In genomic region chr6:130365166-130366010, GRCh38 we compare ENCODE assay signal across 8 cellular contexts. TPM values are rescaled to one million over a fixed set of nuclear protein-coding genes. Genes with fewer than 3 reads are reported as not detected.
DNase-seq lines count a peak whose midpoint lies in the region; ATAC-seq, FAIRE-seq and TF ChIP-seq lines count a peak whose summit lies in the region.

No MANE protein-coding gene starts in this region.

- no peak overlapping the region for H2AK5ac ChIP-seq in neuronal stem cell (ENCODE audit: low read depth, low read length)

- no peak overlapping the region for H4K91ac ChIP-seq in neuronal stem cell (ENCODE audit: low read depth, low read length, poor library complexity)

- no peak overlapping the region for H2BK12ac ChIP-seq in neuronal stem cell (ENCODE audit: low read length)

- H2BK120ac ChIP-seq in neuronal stem cell (ENCODE audit: low read depth, low read length), result no peak overlapping the region

- H3K9ac ChIP-seq in neuronal stem cell (ENCODE audit: low read depth, low read length, poor library complexity), result peak overlapping the region; percentile 60

- H3K4me1 ChIP-seq in HEK293 (ENCODE audit: control insufficient read depth, insufficient read depth, low read length), result 0 out of 2 replicates have a peak, but pooled peaks cover 4% of the 10 kb centered on the region
- peaks cover 0 to 3% of the 10 kb centered on the region in 2 donors for H3K4me1 ChIP-seq in neuronal stem cell (ENCODE audit: control insufficient read depth in 2 of 2, insufficient read depth in 1 of 2, low read depth in 1 of 2, low read length in 2 of 2)
- no peaks in the 10 kb centered on the region for H3K4me1 ChIP-seq in aorta (ENCODE audit: control insufficient read depth in 1 of 2, insufficient read depth in 2 of 2, low read length in 2 of 2)

- peak overlapping the region; percentile 66 for H2BK5ac ChIP-seq in neuronal stem cell (ENCODE audit: low read length)

- H3K9me3 ChIP-seq in HEK293 (ENCODE audit: control insufficient read depth, insufficient read depth, low read depth, low read length) (no peaks in the 10 kb centered on the region), neuronal stem cell (replicated peaks in 1 of 2; ENCODE audit: control insufficient read depth in 2 of 2, insufficient read depth in 1 of 2, low read depth in 1 of 2, low read length in 2 of 2) (no peaks in the 10 kb centered on the region), aorta (ENCODE audit: control insufficient read depth, low read length) (no peaks in the 10 kb centered on the region)

- FAIRE-seq in frontal cortex (lab: Jason Lieb, UNC), result no peak

- H2BK15ac ChIP-seq in neuronal stem cell (ENCODE audit: low read length), result peak overlapping the region; percentile 67

- no CpG with 5 or more reads among the region's 74 CpGs for WGBS in neuronal stem cell (ENCODE audit: extremely low coverage in 2 of 2, insufficient read length in 2 of 2, insufficient replicate concordance in 1 of 2), 2 donors
- 1 to 2% methylated on average over 74 of the region's 74 CpGs for WGBS in aorta, 2 donors

- peak overlapping the region; percentile 73 for H3K23ac ChIP-seq in neuronal stem cell (ENCODE audit: low read depth, low read length, poor library complexity)

- POLR2A ChIA-PET in HEK293 (lab: Yijun Ruan, JAX), result no interaction called here

- H3K4me2 ChIP-seq in neuronal stem cell (ENCODE audit: insufficient read depth, low read length, poor library complexity, severe bottlenecking), result peak overlapping the region; percentile 64

- DNase-seq in ELF-1 (ENCODE audit: low read depth, low spot score) (peak; percentile 83), NCI-H69 (lab: John Stamatoyannopoulos, UW) (peak; percentile 64), frontal cortex (ENCODE audit: low spot score in 2 of 2) (peak; percentile 42 to 43), neuronal stem cell (ENCODE audit: low spot score) (peak; percentile 73), aorta (peak; percentile 61 to 85), NCI-H1048 (lab: John Stamatoyannopoulos, UW) (no peak)
- DNase-seq in activated T-helper 9 cell treated with anti-CD3 and anti-CD28 coated beads, Interleukin-2, amount 50 U/mL, for 16 hours (ENCODE audit: low read depth), result peak; percentile 43

- TF ChIP-seq CTCF in HEK293 (tag by site-specific recombination; IDR thresholded peaks at IDR 0.05), result peak; percentile 85

- peak; percentile 75 for ATAC-seq in aorta (ENCODE audit: low FRiP score)

- CTCF ChIA-PET in HEK293 (lab: Yijun Ruan, JAX), result interaction anchor here (0.5 to 1.6 kb wide), 19 partner anchors 8 to 505 kb away, joined by 3 to 9 read pairs (median 4); no protein-coding TSS in a partner anchor

- H3K14ac ChIP-seq in neuronal stem cell (ENCODE audit: low read length), result peak overlapping the region; percentile 98

- H3K18ac ChIP-seq in neuronal stem cell (ENCODE audit: low read length), result peak overlapping the region; percentile 83

- H3K36me3 ChIP-seq in HEK293 (ENCODE audit: control insufficient read depth in 2 of 2, insufficient read depth in 1 of 2, low read length in 2 of 2), result no peaks in the 10 kb centered on the region
- H3K36me3 ChIP-seq in neuronal stem cell (replicated peaks in 1 of 2; ENCODE audit: control insufficient read depth in 2 of 2, insufficient read depth in 2 of 2, low read length in 2 of 2), result no peaks in the 10 kb centered on the region
- H3K36me3 ChIP-seq in aorta (ENCODE audit: control insufficient read depth in 1 of 2, insufficient read depth in 2 of 2, low read length in 1 of 2), result no peaks in the 10 kb centered on the region

- H3K4me3 ChIP-seq in HEK293 (ENCODE audit: low read depth, low read length) (peak overlapping the region; percentile 64), neuronal stem cell (ENCODE audit: low read length in 2 of 2) (peak overlapping the region; percentile 43 to 87), aorta (ENCODE audit: low read length in 2 of 2) (peak overlapping the region; percentile 25 to 44)

- H3K27me3 ChIP-seq in neuronal stem cell (ENCODE audit: control insufficient read depth in 3 of 3, insufficient read depth in 3 of 3, low read depth in 1 of 3, low read length in 3 of 3) (peaks cover 0 to 53% (median 0%) of the 10 kb centered on the region in 3 experiments), aorta (ENCODE audit: control insufficient read depth in 1 of 2, insufficient read depth in 2 of 2, low read length in 1 of 2) (no peaks in the 10 kb centered on the region)

- peak overlapping the region; percentile 97 for H2AFZ ChIP-seq in neuronal stem cell (ENCODE audit: low read length)

- H4K8ac ChIP-seq in neuronal stem cell (ENCODE audit: low read depth, low read length), result peak overlapping the region; percentile 48

- intact Hi-C loops in aorta (cut with DNase I), result no loop called here

- no peaks in the 10 kb centered on the region for H3K79me1 ChIP-seq in neuronal stem cell (ENCODE audit: low read depth, low read length)

- H3K4ac ChIP-seq in neuronal stem cell (ENCODE audit: low read length), result no peak overlapping the region

- H3K27ac ChIP-seq in HEK293 (ENCODE audit: extremely low read depth, low read depth, low read length) (peak overlapping the region; percentile 24; the same call in 1 of the 2 replicates), neuronal stem cell (replicated peaks; ENCODE audit: low read length) (peak overlapping the region; percentile 56), aorta (ENCODE audit: low read depth in 1 of 2, low read length in 2 of 2) (no peak overlapping the region)

TF ChIP-seq in HEK293, 187 proteins besides CTCF, POLR2A, EP300 and RAD21 (continues in another document):
- TF ChIP-seq ATF2 (tag by site-specific recombination; IDR thresholded peaks at IDR 0.05; ENCODE audit: low read depth) (no peak), ZNF324 (tag by site-specific recombination; IDR thresholded peaks at IDR 0.05) (0 out of 2 replicates have a peak, but pooled peaks have one; percentile 43), ZNF354C (tag by site-specific recombination; IDR thresholded peaks at IDR 0.05; ENCODE audit: borderline replicate concordance, low read depth) (no peak), ZNF2 (tag by site-specific recombination; IDR thresholded peaks at IDR 0.05) (no peak), ZNF311 (tag by site-specific recombination; IDR thresholded peaks at IDR 0.05; ENCODE audit: borderline replicate concordance) (no peak), GLI4 (tag by site-specific recombination; IDR thresholded peaks at IDR 0.05) (no peak)
- TF ChIP-seq, protein P1, sequence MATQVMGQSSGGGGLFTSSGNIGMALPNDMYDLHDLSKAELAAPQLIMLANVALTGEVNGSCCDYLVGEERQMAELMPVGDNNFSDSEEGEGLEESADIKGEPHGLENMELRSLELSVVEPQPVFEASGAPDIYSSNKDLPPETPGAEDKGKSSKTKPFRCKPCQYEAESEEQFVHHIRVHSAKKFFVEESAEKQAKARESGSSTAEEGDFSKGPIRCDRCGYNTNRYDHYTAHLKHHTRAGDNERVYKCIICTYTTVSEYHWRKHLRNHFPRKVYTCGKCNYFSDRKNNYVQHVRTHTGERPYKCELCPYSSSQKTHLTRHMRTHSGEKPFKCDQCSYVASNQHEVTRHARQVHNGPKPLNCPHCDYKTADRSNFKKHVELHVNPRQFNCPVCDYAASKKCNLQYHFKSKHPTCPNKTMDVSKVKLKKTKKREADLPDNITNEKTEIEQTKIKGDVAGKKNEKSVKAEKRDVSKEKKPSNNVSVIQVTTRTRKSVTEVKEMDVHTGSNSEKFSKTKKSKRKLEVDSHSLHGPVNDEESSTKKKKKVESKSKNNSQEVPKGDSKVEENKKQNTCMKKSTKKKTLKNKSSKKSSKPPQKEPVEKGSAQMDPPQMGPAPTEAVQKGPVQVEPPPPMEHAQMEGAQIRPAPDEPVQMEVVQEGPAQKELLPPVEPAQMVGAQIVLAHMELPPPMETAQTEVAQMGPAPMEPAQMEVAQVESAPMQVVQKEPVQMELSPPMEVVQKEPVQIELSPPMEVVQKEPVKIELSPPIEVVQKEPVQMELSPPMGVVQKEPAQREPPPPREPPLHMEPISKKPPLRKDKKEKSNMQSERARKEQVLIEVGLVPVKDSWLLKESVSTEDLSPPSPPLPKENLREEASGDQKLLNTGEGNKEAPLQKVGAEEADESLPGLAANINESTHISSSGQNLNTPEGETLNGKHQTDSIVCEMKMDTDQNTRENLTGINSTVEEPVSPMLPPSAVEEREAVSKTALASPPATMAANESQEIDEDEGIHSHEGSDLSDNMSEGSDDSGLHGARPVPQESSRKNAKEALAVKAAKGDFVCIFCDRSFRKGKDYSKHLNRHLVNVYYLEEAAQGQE (tag by site-specific recombination; IDR thresholded peaks at IDR 0.05), result peak; percentile 23; the same call in 1 of the 2 replicates
- TF ChIP-seq, protein P2, sequence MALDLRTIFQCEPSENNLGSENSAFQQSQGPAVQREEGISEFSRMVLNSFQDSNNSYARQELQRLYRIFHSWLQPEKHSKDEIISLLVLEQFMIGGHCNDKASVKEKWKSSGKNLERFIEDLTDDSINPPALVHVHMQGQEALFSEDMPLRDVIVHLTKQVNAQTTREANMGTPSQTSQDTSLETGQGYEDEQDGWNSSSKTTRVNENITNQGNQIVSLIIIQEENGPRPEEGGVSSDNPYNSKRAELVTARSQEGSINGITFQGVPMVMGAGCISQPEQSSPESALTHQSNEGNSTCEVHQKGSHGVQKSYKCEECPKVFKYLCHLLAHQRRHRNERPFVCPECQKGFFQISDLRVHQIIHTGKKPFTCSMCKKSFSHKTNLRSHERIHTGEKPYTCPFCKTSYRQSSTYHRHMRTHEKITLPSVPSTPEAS (tag by site-specific recombination; IDR thresholded peaks at IDR 0.05), result no peak

RNA-seq across cellular contexts. Expression of gene TMEM200A, which starts 0.4 kb away (rescaled TPM):
- total RNA-seq in frontal cortex, result 20.4 TPM
- polyA plus RNA-seq in neuronal stem cell (2013, experiment 1 of 2), result 4.7 TPM
- polyA plus RNA-seq in neuronal stem cell (2013, experiment 2 of 2), result 5.1 TPM
- total RNA-seq in aorta, result 1 to 10 TPM; 7.2 to 8.9 TPM
- 1 to 10 TPM; 3.5 to 5.6 TPM for polyA plus RNA-seq in aorta

Comparison
In these comparisons a context has a peak if more than half of its experiments do, and no peak if none do; other contexts are left out.
1. H3K27ac ChIP-seq: peak in HEK293 (single experiment) and neuronal stem cell (single experiment); none in aorta (0 of 2).
2. Peak in every context shown above with its lines, with median percentiles within 50 percentile points of each other: H3K4me3 ChIP-seq.